14 cellular contexts compared by ENCODE assay signal in the genomic region with DNA sequence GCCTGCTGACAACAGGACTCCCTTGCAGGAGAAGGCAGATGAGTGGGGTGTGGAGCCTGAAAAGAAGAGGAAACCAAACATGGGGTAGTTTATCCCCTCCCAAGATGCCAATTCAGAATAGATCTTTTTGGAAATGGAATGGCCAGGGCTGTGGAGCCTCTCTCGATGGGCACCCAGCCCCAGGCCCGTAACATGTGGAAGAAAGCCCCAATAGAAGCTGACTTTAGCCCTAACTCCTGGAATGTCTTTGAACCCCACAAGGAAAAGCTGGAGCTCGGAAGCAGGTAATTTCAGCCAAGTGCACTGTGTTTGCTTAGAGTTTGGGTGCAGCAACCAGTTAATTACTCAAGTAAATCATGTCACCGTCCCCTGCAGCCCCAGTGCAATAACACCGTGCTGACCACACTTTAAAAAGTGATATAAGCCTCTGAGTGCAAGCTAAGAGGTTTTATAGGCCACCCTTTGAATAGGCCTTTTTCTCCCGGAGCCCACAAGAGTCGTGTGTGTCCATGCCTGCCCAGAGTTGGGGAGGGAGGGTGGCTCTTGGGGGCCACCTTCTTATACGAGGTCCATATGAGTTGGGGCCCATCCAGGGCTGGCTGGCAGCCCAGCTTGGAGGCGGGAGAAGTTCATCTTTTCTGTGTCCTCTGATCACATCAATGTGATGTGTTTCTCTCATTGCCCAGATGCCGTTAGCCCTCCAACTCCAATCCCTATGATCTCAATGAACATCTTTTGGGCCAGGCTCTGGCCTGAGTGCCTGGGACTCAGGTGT.
DNase-seq lines count a peak whose midpoint lies in the region; ATAC-seq and TF ChIP-seq lines count a peak whose summit lies in the region.
"Had no signal": no experiment of that assay in that cellular context is flagged by ENCODE, and none has a peak within 500 bp of the region (broad histone marks: within the 10 kb centered on the region; RNA-seq: fewer than 3 reads in every experiment).

No MANE protein-coding gene starts in this region.

- H3K27me3 ChIP-seq in osteoblast (ENCODE audit: insufficient read depth, low read length), result no peaks in the 10 kb centered on the region
- H3K27me3 ChIP-seq in PC-9 (ENCODE audit: insufficient read depth, low read depth), result peaks cover 9% of the 10 kb centered on the region; the same call in 1 of the 2 replicates

- H3K79me2 ChIP-seq in osteoblast (ENCODE audit: insufficient read depth, low read length), result no peaks in the 10 kb centered on the region
- no peaks in the 10 kb centered on the region for H3K79me2 ChIP-seq in PC-9 (ENCODE audit: low read depth)

- no peaks in the 10 kb centered on the region for H3F3A ChIP-seq in PC-9 (ENCODE audit: insufficient read depth, low read depth)

- H3K36me3 Mint-ChIP-seq in natural killer cell treated with Interleukin-12 subunit alpha and Interleukin-12 subunit beta and Interleukin-15 and Interleukin-18, amount 100 ng/mL, for 72 hours, result no peaks in the 10 kb centered on the region
- no peaks in the 10 kb centered on the region for H3K36me3 Mint-ChIP-seq in natural killer cell
- H3K36me3 Mint-ChIP-seq: CD14-positive monocyte; CD8-positive, alpha-beta T cell had no signal

- H3K27me3 Mint-ChIP-seq in natural killer cell treated with Interleukin-12 subunit alpha and Interleukin-12 subunit beta and Interleukin-15 and Interleukin-18, amount 100 ng/mL, for 72 hours, result peaks cover 17 to 27% of the 10 kb centered on the region in 2 donors
- peaks cover 7 to 8% of the 10 kb centered on the region in 2 donors for H3K27me3 Mint-ChIP-seq in natural killer cell (ENCODE audit: low read depth in 2 of 2)

- no peak overlapping the region for H3K4me3 ChIP-seq in osteoblast (ENCODE audit: insufficient read depth, low read length)
- H3K4me3 ChIP-seq in PC-9, result no peak overlapping the region

- H3K4me2 ChIP-seq in osteoblast (ENCODE audit: insufficient read depth, low read length) (no peak overlapping the region), PC-9 (no peak overlapping the region)

- H3K27ac Mint-ChIP-seq in natural killer cell treated with Interleukin-12 subunit alpha and Interleukin-12 subunit beta and Interleukin-15 and Interleukin-18, amount 100 ng/mL, for 72 hours, result no peak overlapping the region
- no peak overlapping the region for H3K27ac Mint-ChIP-seq in natural killer cell
- H3K27ac Mint-ChIP-seq: CD8-positive, alpha-beta T cell had no signal

- no peak for ATAC-seq in natural killer cell treated with Interleukin-12 subunit alpha and Interleukin-12 subunit beta and Interleukin-15 and Interleukin-18, amount 100 ng/mL, for 72 hours
- no peak for ATAC-seq in natural killer cell
- no peak for ATAC-seq in left lobe of liver
- ATAC-seq in GM18861 (IDR thresholded peaks at IDR 0.05; ENCODE audit: unreplicated experiment), result no peak
- ATAC-seq: CD8-positive, alpha-beta T cell; HCT116 had no signal

- intact Hi-C loops in natural killer cell (cut with micrococcal nuclease) (no loop called here), PC-9 (cut with micrococcal nuclease; ENCODE audit: unreplicated experiment) (no loop called here)

- TF ChIP-seq CTCF in natural killer cell (IDR thresholded peaks at IDR 0.05), result no peak
- TF ChIP-seq CTCF in osteoblast (IDR thresholded peaks at IDR 0.05; ENCODE audit: extremely low read depth, low read depth, low read length), result no peak
- no peak for TF ChIP-seq CTCF in PC-9 (conservative IDR thresholded peaks at IDR 0.05)

- no peaks in the 10 kb centered on the region for H3K9me3 ChIP-seq in osteoblast (ENCODE audit: low read depth, low read length)
- H3K9me3 ChIP-seq in PC-9 (ENCODE audit: insufficient read depth, low read depth), result no peaks in the 10 kb centered on the region

- H2AFZ ChIP-seq in osteoblast (ENCODE audit: low read length), result no peak overlapping the region
- no peak overlapping the region for H2AFZ ChIP-seq in PC-9

- H3K27ac ChIP-seq in osteoblast (ENCODE audit: low read depth, low read length) (no peak overlapping the region), PC-9 (no peak overlapping the region)
- H3K27ac ChIP-seq: 22Rv1 had no signal

- POLR2A ChIA-PET in PC-9 (lab: Charles Lee; ENCODE audit: unreplicated experiment), result no interaction called here

- no TSS peak for BruUV-seq in PC-9 (replicated peaks; lab: Mats Ljungman, UMichigan)

- CTCF ChIA-PET in PC-9 (lab: Charles Lee), result no interaction called here

- H3K4me1 Mint-ChIP-seq in natural killer cell treated with Interleukin-12 subunit alpha and Interleukin-12 subunit beta and Interleukin-15 and Interleukin-18, amount 100 ng/mL, for 72 hours (ENCODE audit: low read depth in 2 of 2), result no peaks in the 10 kb centered on the region
- H3K4me1 Mint-ChIP-seq in natural killer cell, result no peaks in the 10 kb centered on the region
- H3K4me1 Mint-ChIP-seq: CD14-positive monocyte had no signal

- no peaks in the 10 kb centered on the region for H4K20me1 ChIP-seq in osteoblast (ENCODE audit: insufficient read depth, low read length)
- no peaks in the 10 kb centered on the region for H4K20me1 ChIP-seq in PC-9 (ENCODE audit: insufficient read depth)

- H3K4me3 Mint-ChIP-seq in natural killer cell treated with Interleukin-12 subunit alpha and Interleukin-12 subunit beta and Interleukin-15 and Interleukin-18, amount 100 ng/mL, for 72 hours, result no peak overlapping the region
- no peak overlapping the region for H3K4me3 Mint-ChIP-seq in natural killer cell
- H3K4me3 Mint-ChIP-seq: CD14-positive monocyte; CD8-positive, alpha-beta T cell had no signal

- H3K4me1 ChIP-seq in osteoblast (ENCODE audit: insufficient read depth, low read length), result no peaks in the 10 kb centered on the region
- H3K4me1 ChIP-seq in PC-9 (replicated peaks; ENCODE audit: insufficient read depth), result no peaks in the 10 kb centered on the region

- H3K36me3 ChIP-seq in osteoblast (ENCODE audit: insufficient read depth, low read length), result no peaks in the 10 kb centered on the region
- H3K36me3 ChIP-seq in PC-9 (ENCODE audit: low read depth), result no peaks in the 10 kb centered on the region

- H3K9me3 Mint-ChIP-seq in natural killer cell treated with Interleukin-12 subunit alpha and Interleukin-12 subunit beta and Interleukin-15 and Interleukin-18, amount 100 ng/mL, for 72 hours, result no peaks in the 10 kb centered on the region
- H3K9me3 Mint-ChIP-seq in natural killer cell, result no peaks in the 10 kb centered on the region
- H3K9me3 Mint-ChIP-seq: CD14-positive monocyte; CD8-positive, alpha-beta T cell had no signal

- H3K9me2 ChIP-seq in PC-9 (ENCODE audit: insufficient read depth), result no peaks in the 10 kb centered on the region

- peak; percentile 59 for DNase-seq in natural killer cell treated with Interleukin-12 subunit alpha and Interleukin-12 subunit beta and Interleukin-15 and Interleukin-18, amount 100 ng/mL, for 72 hours (ENCODE audit: low spot score)
- DNase-seq in natural killer cell (no peak), left lobe of liver (ENCODE audit: low spot score) (peak; percentile 42), osteoblast (ENCODE audit: insufficient read length, low spot score, missing footprints) (peak; percentile 21), PC-9 (no peak)
- no peak for DNase-seq in activated naive CD4-positive, alpha-beta T cell treated with Interleukin-2 at 50 U/mL for 16 hours
- DNase-seq: CD8-positive, alpha-beta T cell; COR-L47; GF-D8; IMR-90 had no signal

Comparison
In these comparisons a context has a peak if more than half of its experiments do, and no peak if none do; other contexts are left out.
1. DNase-seq: peak in natural killer cell treated with Interleukin-12 subunit alpha and Interleukin-12 subunit beta and Interleukin-15 and Interleukin-18, amount 100 ng/mL, for 72 hours (single experiment), left lobe of liver (single experiment) and osteoblast (single experiment); none in natural killer cell (single experiment), activated naive CD4-positive, alpha-beta T cell treated with Interleukin-2 at 50 U/mL for 16 hours (single experiment) and PC-9 (0 of 2).